Comparison of ENCODE assay signal across 27 cellular contexts in the genomic region with DNA sequence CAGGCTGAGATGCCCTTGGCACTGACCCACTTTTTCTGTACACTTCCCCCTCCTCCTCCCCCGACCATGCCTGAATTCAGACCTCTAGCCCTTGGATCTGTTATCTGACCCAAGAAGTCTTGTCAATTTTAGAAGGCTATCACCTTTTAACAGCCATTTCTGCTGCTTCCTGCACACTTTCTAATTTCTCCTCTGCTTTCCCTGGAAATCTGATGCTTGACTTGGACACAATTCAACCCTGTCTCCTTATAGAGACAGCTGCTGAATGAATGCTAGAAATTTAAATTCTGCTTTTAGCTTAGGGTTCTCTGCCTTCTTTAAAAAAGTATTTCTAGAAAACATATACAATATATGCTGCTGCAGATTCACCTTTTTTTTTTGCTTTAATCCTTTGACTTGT.
"Had no signal": no experiment of that assay in that cellular context is flagged by ENCODE, and none has a peak within 500 bp of the region (broad histone marks: within the 10 kb centered on the region; RNA-seq: fewer than 3 reads in every experiment).

No MANE protein-coding gene starts in this region.

- H3K9me3 Mint-ChIP-seq: activated naive CD4-positive, alpha-beta T cell treated with anti-CD3 and anti-CD28 coated beads for 36 hours; activated naive CD8-positive, alpha-beta T cell treated with anti-CD3 and anti-CD28 coated beads for 36 hours; activated T-helper 1 cell treated with anti-CD3 and anti-CD28 coated beads, Interleukin-12 subunit alpha, Interleukin-12 subunit beta, Interleukin-2, Interleukin-4 antibody, amounts not matched to agents 30 ng/mL and 10 ng/mL and 1 ng/mL, durations not matched to agents 14 hours and 24 hours and 36 hours; stimulated activated naive CD8-positive, alpha-beta T cell treated with anti-CD3 and anti-CD28 coated beads, Interleukin-15, amount 100 ng/mL, for 72 hours; T-helper 2 cell treated with Interferon-gamma antibody and Interleukin-4, amounts not matched to agents 5 μg/mL and 100 μg/mL, for 36 hours had no signal

- ATAC-seq: left colon; right lobe of liver; stimulated activated naive CD8-positive, alpha-beta T cell treated with anti-CD3 and anti-CD28 coated beads, Interleukin-15, amount 100 ng/mL, for 72 hours had no signal

- H3K4me1 Mint-ChIP-seq: stimulated activated naive CD8-positive, alpha-beta T cell treated with anti-CD3 and anti-CD28 coated beads, Interleukin-15, amount 100 ng/mL, for 72 hours had no signal

- DNase-seq: activated CD4-positive, alpha-beta T cell treated with anti-CD3 and anti-CD28 coated beads for 4 hours; activated CD4-positive, alpha-beta T cell treated with anti-CD3 and anti-CD28 coated beads, Interleukin-2, amount 50 U/mL, for 48 hours; activated CD8-positive, alpha-beta memory T cell treated with anti-CD3 and anti-CD28 coated beads, Interleukin-2, amount 50 U/mL, for 4 hours; activated effector memory CD4-positive, alpha-beta T cell treated with anti-CD3 and anti-CD28 coated beads, Interleukin-2, amount 50 U/mL, for 16 hours; activated naive CD4-positive, alpha-beta T cell treated with anti-CD3 and anti-CD28 coated beads for 36 hours; activated naive CD8-positive, alpha-beta T cell treated with anti-CD3 and anti-CD28 coated beads for 36 hours; activated T-cell treated with anti-CD3 and anti-CD28 coated beads, Interleukin-2, amount 50 U/mL, for 1 hour; central memory CD4-positive, alpha-beta T cell; effector CD4-positive, alpha-beta T cell; head of caudate nucleus; hippocampal formation; left colon; mammary epithelial cell; naive B cell; ovary; right lobe of liver; stimulated activated CD4-positive, alpha-beta T cell treated with anti-CD3 and anti-CD28 coated beads, Interleukin-12 subunit alpha, Interleukin-12 subunit beta, amount 100 ng/mL, for 4 hours; stimulated activated CD4-positive, alpha-beta T cell treated with anti-CD3 and anti-CD28 coated beads, Interleukin-4, amount 100 ng/mL, for 1 hour; stimulated activated naive CD8-positive, alpha-beta T cell treated with anti-CD3 and anti-CD28 coated beads, Interleukin-15, amount 100 ng/mL, for 72 hours; substantia nigra; T-helper 1 cell; thyroid gland had no signal

- H3K27ac Mint-ChIP-seq: activated naive CD4-positive, alpha-beta T cell treated with anti-CD3 and anti-CD28 coated beads for 36 hours; activated naive CD8-positive, alpha-beta T cell treated with anti-CD3 and anti-CD28 coated beads for 36 hours; activated T-helper 1 cell treated with anti-CD3 and anti-CD28 coated beads, Interleukin-12 subunit alpha, Interleukin-12 subunit beta, Interleukin-2, Interleukin-4 antibody, amounts not matched to agents 30 ng/mL and 10 ng/mL and 1 ng/mL, durations not matched to agents 14 hours and 24 hours and 36 hours; progenitor cell of endocrine pancreas; stimulated activated naive CD8-positive, alpha-beta T cell treated with anti-CD3 and anti-CD28 coated beads, Interleukin-15, amount 100 ng/mL, for 72 hours; T-helper 2 cell treated with Interferon-gamma antibody and Interleukin-4, amounts not matched to agents 5 μg/mL and 100 μg/mL, for 36 hours had no signal

- H3K27me3 ChIP-seq: ascending aorta, breast epithelium, ovary, right lobe of liver, thyroid gland had no signal

- H3K4me3 ChIP-seq: ascending aorta, breast epithelium, ovary, right lobe of liver, thyroid gland had no signal

- H3K9me3 ChIP-seq: ascending aorta, breast epithelium, ovary, right lobe of liver, thyroid gland had no signal

- H3K36me3 Mint-ChIP-seq: activated naive CD8-positive, alpha-beta T cell treated with anti-CD3 and anti-CD28 coated beads for 36 hours had no signal

- H3K27ac ChIP-seq: ovary, right lobe of liver, thyroid gland had no signal

- H3K4me1 ChIP-seq: breast epithelium, right lobe of liver, thyroid gland had no signal

- H3K36me3 ChIP-seq: breast epithelium, ovary, right lobe of liver, thyroid gland had no signal

- H3K4me3 Mint-ChIP-seq: activated naive CD4-positive, alpha-beta T cell treated with anti-CD3 and anti-CD28 coated beads for 36 hours; activated naive CD8-positive, alpha-beta T cell treated with anti-CD3 and anti-CD28 coated beads for 36 hours; activated T-helper 1 cell treated with anti-CD3 and anti-CD28 coated beads, Interleukin-12 subunit alpha, Interleukin-12 subunit beta, Interleukin-2, Interleukin-4 antibody, amounts not matched to agents 30 ng/mL and 10 ng/mL and 1 ng/mL, durations not matched to agents 14 hours and 24 hours and 36 hours; naive B cell; stimulated activated naive CD8-positive, alpha-beta T cell treated with anti-CD3 and anti-CD28 coated beads, Interleukin-15, amount 100 ng/mL, for 72 hours; T-helper 2 cell treated with Interferon-gamma antibody and Interleukin-4, amounts not matched to agents 5 μg/mL and 100 μg/mL, for 36 hours had no signal
